Comparison of ENCODE assay signal across 8 cellular contexts in the genomic region with DNA sequence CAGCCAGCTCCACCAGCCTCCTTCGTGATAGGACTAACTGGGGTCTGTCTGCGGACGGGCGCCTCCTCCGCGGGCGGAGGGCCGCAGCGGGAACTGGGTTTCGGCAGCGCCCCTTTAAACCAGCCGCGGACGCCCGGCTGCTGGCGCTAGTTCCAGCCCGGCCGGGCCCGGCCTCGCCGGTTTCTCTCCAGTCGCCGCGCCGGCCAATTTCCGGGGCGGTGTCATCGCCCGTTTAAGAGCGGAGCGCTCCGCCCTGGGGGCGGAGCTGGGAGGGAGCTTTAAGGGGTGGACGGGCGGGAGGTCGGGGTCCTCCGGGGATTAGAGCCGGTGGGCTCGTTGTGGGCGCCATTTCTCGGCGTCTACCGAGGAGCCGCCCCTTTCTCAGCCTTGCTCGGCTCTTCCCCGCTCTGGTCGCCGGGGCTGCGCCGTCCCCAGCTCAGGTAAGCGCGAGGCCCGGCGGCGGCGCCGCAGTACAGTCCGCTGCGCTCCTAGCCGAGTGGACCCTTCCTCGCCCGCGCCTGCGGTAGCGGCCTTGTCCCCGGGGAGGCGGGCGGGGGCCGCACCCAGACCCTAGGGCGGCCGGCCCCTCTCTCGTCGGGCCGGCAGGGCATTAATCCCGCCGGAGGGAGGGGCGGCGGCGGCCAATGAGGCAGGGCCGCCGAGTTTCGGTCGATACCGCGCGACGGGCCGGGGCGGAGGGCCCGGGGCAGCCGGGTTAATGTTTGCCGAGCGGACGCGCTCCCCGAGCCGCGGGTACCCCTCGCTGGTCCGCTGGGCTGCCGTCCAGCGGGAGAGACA. TPM values are rescaled to one million over a fixed set of nuclear protein-coding genes. Genes with fewer than 3 reads are reported as not detected.
DNase-seq lines count a peak whose midpoint lies in the region; ATAC-seq, FAIRE-seq and TF ChIP-seq lines count a peak whose summit lies in the region.

A gene (plus strand): TSS at position 307 of the 798 bp plus-strand sequence. CDS start 6,008 bp downstream, outside the sequence.

- TF ChIP-seq CTCF in AG04450 (IDR thresholded peaks at IDR 0.05; ENCODE audit: low read depth, low read length), result no peak
- no peak for TF ChIP-seq CTCF in kidney (IDR thresholded peaks at IDR 0.05; ENCODE audit: borderline replicate concordance, extremely low read depth, insufficient read depth)

- peak; percentile 82 for DNase-seq in AG04450 (ENCODE audit: low read depth, low spot score)
- DNase-seq in NCI-H2227 (lab: John Stamatoyannopoulos, UW; ENCODE audit: unreplicated experiment), result peak; percentile 99
- peak; percentile 54 for DNase-seq in activated CD4-positive, CD25-positive, alpha-beta regulatory T cell treated with anti-CD3 and anti-CD28 coated beads, Interleukin-2, amount 50 U/mL, for 16 hours (ENCODE audit: low read depth, low spot score)
- DNase-seq in cerebellar cortex (ENCODE audit: low spot score), result peak; percentile 92
- peak; percentile 97 for DNase-seq in kidney
- DNase-seq in stimulated activated CD4-positive, alpha-beta T cell treated with anti-CD3 and anti-CD28 coated beads, Interleukin-15, amount 100 ng/mL, for 24 hours, result peak; percentile 89

- H3K4me3 ChIP-seq in AG04450 (ENCODE audit: low read depth, low read length), result peak within 1 kb of the TSS; percentile 78
- peak within 1 kb of the TSS; percentile 64 to 82 for H3K4me3 ChIP-seq in kidney (ENCODE audit: low read length in 2 of 2)

- CTCF ChIA-PET in AG04450 (lab: Charles Lee), result interaction anchor here (0.5 to 2.2 kb wide), 2 partner anchors 10 to 162 kb away, joined by 3 to 10 read pairs; no protein-coding TSS in a partner anchor

- peaks cover 0 to 7% of the 10 kb centered on the region in 2 donors for H3K4me1 ChIP-seq in kidney (ENCODE audit: control insufficient read depth in 1 of 2, insufficient read depth in 1 of 2, low read depth in 1 of 2, low read length in 2 of 2)

- peak; percentile 90 for ATAC-seq in GM18907 (IDR thresholded peaks at IDR 0.05; ENCODE audit: unreplicated experiment)
- ATAC-seq in HG03139 (IDR thresholded peaks at IDR 0.05; ENCODE audit: unreplicated experiment), result peak; percentile 90

- no peaks in the 10 kb centered on the region for H3K36me3 ChIP-seq in kidney (ENCODE audit: control insufficient read depth in 1 of 2, insufficient read depth in 2 of 2, low read length in 2 of 2)

- H3K9me3 ChIP-seq in AG04450 (ENCODE audit: control insufficient read depth, insufficient read depth, low read length) (no peaks in the 10 kb centered on the region; the same call in 1 of the 2 replicates), kidney (ENCODE audit: control insufficient read depth in 1 of 2, low read length in 2 of 2) (no peaks in the 10 kb centered on the region)

- FAIRE-seq in kidney (lab: Jason Lieb, UNC), result no peak

- peak within 1 kb of the TSS; percentile 43 to 59 for H3K9ac ChIP-seq in kidney (ENCODE audit: low read length in 2 of 2)

- POLR2A ChIA-PET in AG04450 (lab: Yijun Ruan, JAX), result interaction anchor here (0.6 to 1.0 kb wide), 3 partner anchors 46 to 253 kb away, joined by 4 read pairs; a partner anchor contains a TSS

- no peaks in the 10 kb centered on the region for H3K27me3 ChIP-seq in AG04450 (ENCODE audit: control insufficient read depth, insufficient read depth, low read length)

- H3K27ac ChIP-seq in AG04450 (ENCODE audit: low read depth, low read length) (no peak within 1 kb of the TSS), kidney (ENCODE audit: low read depth in 2 of 2, low read length in 2 of 2) (peak within 1 kb of the TSS; percentile 91 to 99)

- intact Hi-C loops in kidney (cut with DNase I), result no loop called here

RNA-seq across cellular contexts. Expression of the gene that starts here (rescaled TPM):
- polyA plus RNA-seq in AG04450 (2011; rRNA removed) (14.8 and 17.1 TPM in 2 replicates), kidney (ENCODE audit: insufficient read depth, low read depth, low replicate concordance) (28.2 TPM)
- polyA minus RNA-seq in AG04450 (2011; rRNA and poly(A)+ RNA removed), result 16.7 and 22.2 TPM in 2 replicates
- 49.4 TPM for total RNA-seq in kidney
